In the genomic region with DNA sequence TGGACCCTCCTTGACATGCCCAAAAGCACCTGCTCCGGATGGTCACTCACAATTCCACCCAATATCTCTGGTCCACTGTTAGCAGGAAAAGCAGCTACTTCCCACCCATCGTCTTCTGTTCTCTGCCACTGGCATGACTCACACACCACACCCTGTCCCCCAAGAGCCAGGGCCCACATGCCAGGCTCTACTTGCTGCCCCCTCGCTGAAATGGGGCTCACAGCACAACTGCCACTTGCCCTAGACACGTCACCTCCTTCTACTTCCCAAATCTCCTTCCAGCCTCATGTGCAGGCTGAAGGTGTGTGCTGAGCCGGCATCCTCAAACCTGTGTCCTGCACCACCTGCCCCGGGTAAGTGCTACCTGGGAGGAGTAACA, we compare ENCODE assay signal across 11 cellular contexts.
DNase-seq lines count a peak whose midpoint lies in the region; ATAC-seq, FAIRE-seq and TF ChIP-seq lines count a peak whose summit lies in the region.
"Had no signal": no experiment of that assay in that cellular context is flagged by ENCODE, and none has a peak within 500 bp of the region (broad histone marks: within the 10 kb centered on the region; RNA-seq: fewer than 3 reads in every experiment).

No MANE protein-coding gene starts in this region.

- DNase-seq in natural killer cell treated with Interleukin-12 subunit alpha and Interleukin-12 subunit beta and Interleukin-15 and Interleukin-18, amount 100 ng/mL, for 72 hours (ENCODE audit: low spot score) = no peak
- DNase-seq in natural killer cell (no peak), fibroblast of mammary gland (ENCODE audit: low read depth) (peak; percentile 42), NCI-H187 treated with DMSO at 0.1 percent for 48 hours (lab: John Stamatoyannopoulos, UW) (no peak), vagina (ENCODE audit: extremely low spot score in 2 of 2) (no peak), RCC 7860 (ENCODE audit: low spot score) (no peak)
- DNase-seq: activated CD4-positive, alpha-beta T cell treated with anti-CD3 and anti-CD28 coated beads, Interleukin-2, amount 50 U/mL, for 1 hour; foreskin melanocyte had no signal

- intact Hi-C loops in natural killer cell (cut with micrococcal nuclease) = no loop called here
- intact Hi-C loops in vagina (cut with DNase I) = no loop called here

- no peak for TF ChIP-seq CTCF in natural killer cell (IDR thresholded peaks at IDR 0.05)
- TF ChIP-seq CTCF in fibroblast of mammary gland (conservative IDR thresholded peaks at IDR 0.05; ENCODE audit: control insufficient read depth, insufficient read depth, low read depth, low read length) = no peak
- no peak for TF ChIP-seq CTCF in vagina (IDR thresholded peaks at IDR 0.05)

- peaks cover 4% of the 10 kb centered on the region for H3K9me3 Mint-ChIP-seq in natural killer cell treated with Interleukin-12 subunit alpha and Interleukin-12 subunit beta and Interleukin-15 and Interleukin-18, amount 100 ng/mL, for 72 hours
- no peaks in the 10 kb centered on the region for H3K9me3 Mint-ChIP-seq in natural killer cell

- H3K36me3 ChIP-seq in urinary bladder (ENCODE audit: insufficient read depth) (no peaks in the 10 kb centered on the region), vagina (no peaks in the 10 kb centered on the region)

- H3K4me3 ChIP-seq in fibroblast of mammary gland (ENCODE audit: control insufficient read depth, low read depth, low read length) = no peak overlapping the region
- no peak overlapping the region for H3K4me3 ChIP-seq in urinary bladder (ENCODE audit: low read depth, low read length)
- H3K4me3 ChIP-seq in vagina = no peak overlapping the region

- peaks cover 0 to 3% of the 10 kb centered on the region in 2 donors for H3K27me3 Mint-ChIP-seq in natural killer cell treated with Interleukin-12 subunit alpha and Interleukin-12 subunit beta and Interleukin-15 and Interleukin-18, amount 100 ng/mL, for 72 hours
- H3K27me3 Mint-ChIP-seq in natural killer cell (ENCODE audit: low read depth in 2 of 2) = peaks cover 0 to 3% of the 10 kb centered on the region in 2 donors
- H3K27me3 Mint-ChIP-seq: brain had no signal

- H3K4me3 Mint-ChIP-seq in natural killer cell treated with Interleukin-12 subunit alpha and Interleukin-12 subunit beta and Interleukin-15 and Interleukin-18, amount 100 ng/mL, for 72 hours = peak overlapping the region; percentile 28
- no peak overlapping the region for H3K4me3 Mint-ChIP-seq in natural killer cell

- 88% methylated on average over 6 of the region's 6 CpGs for WGBS in urinary bladder

- H3K4me1 ChIP-seq in urinary bladder (ENCODE audit: insufficient read depth) (no peaks in the 10 kb centered on the region), vagina (peaks cover 20% of the 10 kb centered on the region)

- no peaks in the 10 kb centered on the region for H3K27me3 ChIP-seq in vagina

- H3K27ac Mint-ChIP-seq in natural killer cell treated with Interleukin-12 subunit alpha and Interleukin-12 subunit beta and Interleukin-15 and Interleukin-18, amount 100 ng/mL, for 72 hours = peak overlapping the region in 1 of 2 donors; percentile 43
- no peak overlapping the region for H3K27ac Mint-ChIP-seq in natural killer cell

- no peak for FAIRE-seq in RCC 7860 (lab: Jason Lieb, UNC)

- H3K4me1 Mint-ChIP-seq in natural killer cell treated with Interleukin-12 subunit alpha and Interleukin-12 subunit beta and Interleukin-15 and Interleukin-18, amount 100 ng/mL, for 72 hours (ENCODE audit: low read depth in 2 of 2) = peaks cover 13 to 27% of the 10 kb centered on the region in 2 donors
- peaks cover 0 to 5% of the 10 kb centered on the region in 2 donors for H3K4me1 Mint-ChIP-seq in natural killer cell

- ATAC-seq in natural killer cell treated with Interleukin-12 subunit alpha and Interleukin-12 subunit beta and Interleukin-15 and Interleukin-18, amount 100 ng/mL, for 72 hours = peak; percentile 28 to 36
- ATAC-seq in natural killer cell = no peak
- peak; percentile 9 for ATAC-seq in HG03460 (IDR thresholded peaks at IDR 0.05; ENCODE audit: unreplicated experiment)

- H3K27ac ChIP-seq in urinary bladder (ENCODE audit: low read depth) (peak overlapping the region; percentile 13), vagina (no peak overlapping the region)

- H3K36me3 Mint-ChIP-seq in natural killer cell treated with Interleukin-12 subunit alpha and Interleukin-12 subunit beta and Interleukin-15 and Interleukin-18, amount 100 ng/mL, for 72 hours = no peaks in the 10 kb centered on the region
- no peaks in the 10 kb centered on the region for H3K36me3 Mint-ChIP-seq in natural killer cell
- H3K36me3 Mint-ChIP-seq: brain had no signal

- no peaks in the 10 kb centered on the region for H3K9me3 ChIP-seq in vagina

- no peak for TF ChIP-seq POLR2A in vagina (IDR thresholded peaks at IDR 0.05)

Comparison
In these comparisons a context has a peak if more than half of its experiments do, and no peak if none do; other contexts are left out.
1. ATAC-seq: peak in natural killer cell treated with Interleukin-12 subunit alpha and Interleukin-12 subunit beta and Interleukin-15 and Interleukin-18, amount 100 ng/mL, for 72 hours (2 of 2) and HG03460 (single experiment); none in natural killer cell (0 of 3).